ENCODE assay signal across 11 cellular contexts in the genomic region with DNA sequence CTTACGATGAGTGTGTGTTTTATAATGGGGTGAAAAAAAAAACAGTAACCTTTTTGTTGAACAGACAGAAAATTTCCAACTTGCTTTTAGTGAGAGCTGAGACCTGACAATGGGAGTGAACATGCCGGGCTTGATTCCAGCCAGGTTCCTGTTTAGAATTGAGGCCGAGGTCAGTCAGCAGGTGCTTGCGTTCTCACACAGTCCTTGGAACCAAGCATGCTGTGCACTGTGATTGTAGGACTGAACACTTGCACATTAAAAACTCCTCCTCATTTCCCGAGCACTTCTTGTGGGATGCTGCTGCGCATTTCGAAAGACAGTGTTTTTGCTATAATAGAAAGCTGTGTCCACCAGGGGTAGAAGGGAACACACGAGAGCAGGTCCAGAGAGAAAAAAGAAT. TPM values are rescaled to one million over a fixed set of nuclear protein-coding genes. Genes with fewer than 3 reads are reported as not detected.
DNase-seq lines count a peak whose midpoint lies in the region; ATAC-seq, FAIRE-seq and TF ChIP-seq lines count a peak whose summit lies in the region.
"Had no signal": no experiment of that assay in that cellular context is flagged by ENCODE, and none has a peak within 500 bp of the region (broad histone marks: within the 10 kb centered on the region; RNA-seq: fewer than 3 reads in every experiment).

No MANE protein-coding gene starts in this region.

- H3K4me1 ChIP-seq in GM12878 (ENCODE audit: control insufficient read depth, insufficient read depth, low read length) (peaks cover 69% of the 10 kb centered on the region), lower lobe of right lung (peaks cover 48% of the 10 kb centered on the region), upper lobe of left lung (peaks cover 17 to 28% (median 23%) of the 10 kb centered on the region in 4 donors)

- RAD21 ChIA-PET in GM12878 (lab: Charles Lee; ENCODE audit: unreplicated experiment): interaction anchor here (0.6 to 10.7 kb wide), 5 partner anchors 9 to 85 kb away, joined by 3 to 197 read pairs (median 6); no protein-coding TSS in a partner anchor

- TF ChIP-seq POLR2A in GM12878 (IDR thresholded peaks at IDR 0.05; ENCODE audit: low read depth, low read length) (no peak), upper lobe of left lung (IDR thresholded peaks at IDR 0.05) (no peak)

- WGBS in GM12878 (ENCODE audit: insufficient coverage, insufficient replicate concordance, low lambda C conversion rate, missing lambda C conversion rate): 6% methylated on average over 8 of the region's 8 CpGs
- 62 to 70% methylated on average over 8 of the region's 8 CpGs for WGBS in upper lobe of left lung, 2 donors

- H3K9me3 Mint-ChIP-seq in activated naive CD4-positive, alpha-beta T cell treated with anti-CD3 and anti-CD28 coated beads, Interleukin-2, amount 50 U/mL, for 24 hours: no peaks in the 10 kb centered on the region

- H3K9me3 ChIP-seq in GM12878 (replicated peaks; ENCODE audit: control insufficient read depth, insufficient read depth, low read length) (no peaks in the 10 kb centered on the region; the same call in 2 of the 3 replicates), lower lobe of right lung (no peaks in the 10 kb centered on the region), upper lobe of left lung (no peaks in the 10 kb centered on the region)

- no peak for TF ChIP-seq RAD21 in GM12878 (IDR thresholded peaks at IDR 0.05; ENCODE audit: insufficient read depth, low read depth, low read length)

- POLR2A ChIA-PET in GM12878 (lab: Charles Lee): interaction anchor here (0.8 to 1.0 kb wide), 3 partner anchors 9 to 49 kb away, joined by 3 to 4 read pairs (median 3); no protein-coding TSS in a partner anchor

- peak overlapping the region; percentile 23 for H3K4me2 ChIP-seq in GM12878 (ENCODE audit: control insufficient read depth, insufficient read depth)

- no peak for DNase-seq in activated naive CD4-positive, alpha-beta T cell treated with anti-CD3 and anti-CD28 coated beads, Interleukin-2, amount 50 U/mL, for 16 hours
- DNase-seq in GM12878 (ENCODE audit: low read depth, low spot score): no peak
- no peak for DNase-seq in lower lobe of right lung
- DNase-seq in upper lobe of left lung: no peak
- DNase-seq in NAMALWA (ENCODE audit: low spot score): no peak
- DNase-seq: C1 segment of cervical spinal cord had no signal

- peaks cover 89% of the 10 kb centered on the region for H3K4me1 Mint-ChIP-seq in activated naive CD4-positive, alpha-beta T cell treated with anti-CD3 and anti-CD28 coated beads, Interleukin-2, amount 50 U/mL, for 24 hours

- H3K36me3 Mint-ChIP-seq in activated naive CD4-positive, alpha-beta T cell treated with anti-CD3 and anti-CD28 coated beads, Interleukin-2, amount 50 U/mL, for 24 hours: peaks cover 16% of the 10 kb centered on the region

- peak overlapping the region; percentile 96 for H3K27ac ChIP-seq in GM12878 (ENCODE audit: control insufficient read depth, insufficient read depth)
- H3K27ac ChIP-seq in lower lobe of right lung: peak overlapping the region; percentile 12
- peak overlapping the region; percentile 31 to 70 (median 48) for H3K27ac ChIP-seq in upper lobe of left lung

- SMC1A ChIA-PET in GM12878 (lab: Charles Lee; ENCODE audit: uncharacterized antibody, unreplicated experiment): interaction anchor here (1.6 to 12.9 kb wide), 5 partner anchors 17 to 738 kb away, joined by 3 to 177 read pairs (median 70); a partner anchor contains a TSS

- H3K27ac Mint-ChIP-seq in activated naive CD4-positive, alpha-beta T cell treated with anti-CD3 and anti-CD28 coated beads, Interleukin-2, amount 50 U/mL, for 24 hours: peak overlapping the region; percentile 99

- H2AFZ ChIP-seq in GM12878 (ENCODE audit: control insufficient read depth, low read depth, low read length): no peak overlapping the region

- peaks cover 99% of the 10 kb centered on the region for H3K79me2 ChIP-seq in GM12878 (ENCODE audit: control insufficient read depth, insufficient read depth, low read length)

- TF ChIP-seq CTCF in GM12878 (IDR thresholded peaks at IDR 0.05 in 2 of 3, conservative IDR thresholded peaks at IDR 0.05 in 1 of 3; ENCODE audit: control insufficient read depth in 2 of 3, extremely low read depth in 1 of 3, insufficient read depth in 1 of 3, low read depth in 3 of 3, low read length in 3 of 3) (0 out of 6 replicates have a peak, but pooled peaks of 1 of the 3 experiments have one; percentile 9), lower lobe of right lung (IDR thresholded peaks at IDR 0.05) (no peak), upper lobe of left lung (IDR thresholded peaks at IDR 0.05) (no peak)

- H3K27me3 Mint-ChIP-seq in activated naive CD4-positive, alpha-beta T cell treated with anti-CD3 and anti-CD28 coated beads, Interleukin-2, amount 50 U/mL, for 24 hours: no peaks in the 10 kb centered on the region

- CTCF ChIA-PET in GM12878 (lab: Yijun Ruan, JAX): interaction anchor here (1.2 to 1.5 kb wide), 2 partner anchors 26 to 29 kb away, joined by 3 read pairs; no protein-coding TSS in a partner anchor

- TSS peak; percentile 2 for BruUV-seq in GM12878 (replicated peaks; lab: Mats Ljungman, UMichigan)

- intact Hi-C loops in GM12878 (cut with micrococcal nuclease; ENCODE audit: unreplicated experiment) (no loop called here), lower lobe of right lung (cut with DNase I) (no loop called here)

- H3K27me3 ChIP-seq in GM12878 (replicated peaks in 1 of 2; ENCODE audit: control insufficient read depth in 2 of 2, insufficient read depth in 2 of 2, low read length in 1 of 2): no peaks in the 10 kb centered on the region
- no peaks in the 10 kb centered on the region for H3K27me3 ChIP-seq in lower lobe of right lung (ENCODE audit: low read depth)
- no peaks in the 10 kb centered on the region for H3K27me3 ChIP-seq in upper lobe of left lung

- peak overlapping the region; percentile 38 for H3K4me3 ChIP-seq in GM12878
- no peak overlapping the region for H3K4me3 ChIP-seq in lower lobe of right lung
- peak overlapping the region in 2 of 4 donors; percentile 5 to 9 for H3K4me3 ChIP-seq in upper lobe of left lung

- in situ Hi-C loops in GM12878 (cut with MboI): no loop called here

- no peak overlapping the region; the same call in 1 of the 2 replicates for H3K9ac ChIP-seq in GM12878 (ENCODE audit: control insufficient read depth, insufficient read depth, low read length)

- TF ChIP-seq EP300 in GM12878 (IDR thresholded peaks at IDR 0.05; ENCODE audit: borderline replicate concordance in 1 of 2, control insufficient read depth in 1 of 2, low read depth in 2 of 2, low read length in 2 of 2) (no peak), upper lobe of left lung (IDR thresholded peaks at IDR 0.05) (no peak)

- no peaks in the 10 kb centered on the region for H4K20me1 ChIP-seq in GM12878 (ENCODE audit: control insufficient read depth, insufficient read depth)

- ATAC-seq in GM12878: no peak
- ATAC-seq in lower lobe of right lung: no peak
- ATAC-seq in upper lobe of left lung (ENCODE audit: low FRiP score in 2 of 2): no peak
- no peak for ATAC-seq in GM18517 (IDR thresholded peaks at IDR 0.05; ENCODE audit: unreplicated experiment)
- ATAC-seq in HG03196 (IDR thresholded peaks at IDR 0.05; ENCODE audit: unreplicated experiment): no peak

- FAIRE-seq in GM12878 (lab: Jason Lieb, UNC): no peak
- FAIRE-seq: keratinocyte, urothelium cell line had no signal

- H3K4me3 Mint-ChIP-seq in activated naive CD4-positive, alpha-beta T cell treated with anti-CD3 and anti-CD28 coated beads, Interleukin-2, amount 50 U/mL, for 24 hours: peak overlapping the region; percentile 80

- H3K36me3 ChIP-seq in GM12878 (ENCODE audit: control insufficient read depth in 2 of 2, insufficient read depth in 2 of 2, low read length in 1 of 2) (peaks cover 0 to 32% of the 10 kb centered on the region in 2 experiments; a peak in 2 of 4 replicates), lower lobe of right lung (no peaks in the 10 kb centered on the region), upper lobe of left lung (no peaks in the 10 kb centered on the region)

TF ChIP-seq in GM12878, 131 proteins besides CTCF, POLR2A, EP300 and RAD21 (continues in another document):
- no peak for TF ChIP-seq STAT3 (IDR thresholded peaks at IDR 0.05; ENCODE audit: low read depth, low read length)
- TF ChIP-seq PML (IDR thresholded peaks at IDR 0.05; ENCODE audit: low read length): no peak
- no peak for TF ChIP-seq MXI1 (IDR thresholded peaks at IDR 0.05; ENCODE audit: low read depth, low read length)
- TF ChIP-seq CHD4 (IDR thresholded peaks at IDR 0.05): no peak
- TF ChIP-seq RAD51 (IDR thresholded peaks at IDR 0.05): no peak
- no peak for TF ChIP-seq ZNF384 (IDR thresholded peaks at IDR 0.05; ENCODE audit: borderline replicate concordance, low read depth, low read length)
- no peak for TF ChIP-seq MYC (IDR thresholded peaks at IDR 0.05; ENCODE audit: insufficient read depth, insufficient read length, insufficient replicate concordance, low read length, severe bottlenecking)
- no peak for TF ChIP-seq SUZ12 (IDR thresholded peaks at IDR 0.05; ENCODE audit: unreplicated experiment)
- TF ChIP-seq SMAD5 (IDR thresholded peaks at IDR 0.05; ENCODE audit: low read depth): no peak
- TF ChIP-seq EGR1 (IDR thresholded peaks at IDR 0.05; ENCODE audit: borderline replicate concordance in 1 of 2, low read depth in 2 of 2, low read length in 2 of 2): no peak

RNA-seq across cellular contexts. Expression of a gene that starts 51.8 kb away (rescaled TPM):
- total RNA-seq in GM12878 (2013; cell fraction: nucleolus; rRNA removed): 766 and 777 TPM in 2 replicates
- total RNA-seq in GM12878 (2014; rRNA removed) (77.0 and 90.4 TPM in 2 replicates), GM12878 (2014; rRNA removed; fragmentation: Illumina TruSeq; extraction: Trizol) (64.0 and 66.4 TPM in 2 replicates), GM12878 (2021) (77.8 and 85.2 TPM in 2 replicates), lower lobe of right lung (21.7 TPM), upper lobe of left lung (10 to 100 TPM; 12.3 to 28.8 (median 19.5) TPM)
- 39.6 TPM for polyA plus RNA-seq in GM12878 (2011; ENCODE audit: low read depth)
- polyA plus RNA-seq in GM12878 (2011; rRNA removed) (90.9 and 101 TPM in 2 replicates), GM12878 (2014; fragmentation: Illumina TruSeq; extraction: Trizol) (74.3 and 94.5 TPM in 2 replicates), GM12878 (2014; fragmentation: Nextera tagmentation; extraction: Ambion mirVana) (1 to 10 TPM; 8.5 to 9.5 TPM), GM12878 (2014; rRNA removed) (47.1 and 47.5 TPM in 2 replicates), GM12878 (2016; fragmentation: Nextera tagmentation; extraction: Ambion mirVana) (10 to 100 TPM; 74.5 TPM)
- 65.6 and 84.8 TPM in 2 replicates for polyA plus RNA-seq in GM12878 (2011; cell fraction: cytosol; rRNA removed)
- polyA plus RNA-seq in GM12878 (2011; cell fraction: nucleus; rRNA removed): 169 and 183 TPM in 2 replicates
- 45.1 and 70.5 TPM in 2 replicates for polyA plus RNA-seq in GM12878 (2012)
- 177 and 187 TPM in 2 replicates for polyA minus RNA-seq in GM12878 (2011; rRNA and poly(A)+ RNA removed)
- polyA minus RNA-seq in GM12878 (2011; cell fraction: cytosol; rRNA and poly(A)+ RNA removed): 53.1 and 74.4 TPM in 2 replicates
- 194 and 231 TPM in 2 replicates for polyA minus RNA-seq in GM12878 (2011; cell fraction: nucleus; rRNA and poly(A)+ RNA removed)

Comparison
In these comparisons a context has a peak if more than half of its experiments do, and no peak if none do; other contexts are left out.
1. H3K27ac ChIP-seq: peak in every context shown above with its lines; median percentile 96 in GM12878; 48 in upper lobe of left lung; 12 in lower lobe of right lung.